ENCODE assay signal across 1 cellular context in genomic region chr18:70261141-70261788, GRCh38.
TF ChIP-seq lines count a peak whose summit lies in the region.

No MANE protein-coding gene starts in this region.

TF ChIP-seq in K562, 482 proteins besides CTCF, POLR2A, EP300 and RAD21:
- TF ChIP-seq SNIP1 (IDR thresholded peaks at IDR 0.05; ENCODE audit: low read depth) (no peak), NFYB (IDR thresholded peaks at IDR 0.05; ENCODE audit: extremely low read depth, insufficient read length) (no peak), LCOR (CRISPR knock-in tag; IDR thresholded peaks at IDR 0.05) (no peak), CSDE1 (IDR thresholded peaks at IDR 0.05) (no peak), POLR3G (IDR thresholded peaks at IDR 0.05; ENCODE audit: extremely low read depth, insufficient read length, insufficient replicate concordance) (no peak), ZFPM2 (CRISPR knock-in tag; IDR thresholded peaks at IDR 0.05) (no peak), ZNF134 (CRISPR knock-in tag; conservative IDR thresholded peaks at IDR 0.05) (no peak), RCOR1 (IDR thresholded peaks at IDR 0.05; ENCODE audit: borderline replicate concordance in 1 of 2, low read depth in 2 of 2, low read length in 2 of 2) (no peak), BRF2 (IDR thresholded peaks at IDR 0.05; ENCODE audit: borderline replicate concordance, insufficient read depth, insufficient read length) (no peak), HDAC1 (IDR thresholded peaks at IDR 0.05) (no peak), FOXA1 (IDR thresholded peaks at IDR 0.05; ENCODE audit: borderline replicate concordance) (no peak), ZNF407 (IDR thresholded peaks at IDR 0.05; ENCODE audit: low read depth) (no peak)
